9 cellular contexts compared by ENCODE assay signal in the genomic region with DNA sequence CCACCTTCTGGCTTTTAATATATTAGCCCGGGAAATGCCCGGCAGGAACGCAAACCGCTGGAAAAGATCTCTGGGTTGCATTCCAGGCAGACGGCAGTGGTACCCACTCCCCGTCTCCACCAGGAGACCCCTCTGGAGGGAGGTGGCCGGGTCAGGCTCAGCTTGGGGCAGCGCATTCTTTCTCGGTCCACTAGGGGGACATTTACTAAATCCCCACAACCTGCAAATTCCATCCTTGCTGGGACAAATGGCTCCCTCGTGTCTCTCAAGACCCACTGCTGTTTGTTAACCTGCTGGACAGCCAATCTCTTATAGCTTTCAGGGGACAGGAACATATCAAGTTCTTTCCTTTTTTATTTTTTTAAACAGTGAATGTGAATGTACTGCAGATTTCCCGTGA. TPM values are rescaled to one million over a fixed set of nuclear protein-coding genes. Genes with fewer than 3 reads are reported as not detected.
DNase-seq lines count a peak whose midpoint lies in the region; TF ChIP-seq lines count a peak whose summit lies in the region.
"Had no signal": no experiment of that assay in that cellular context is flagged by ENCODE, and none has a peak within 500 bp of the region (broad histone marks: within the 10 kb centered on the region; RNA-seq: fewer than 3 reads in every experiment).

No MANE protein-coding gene starts in this region.

- no peak overlapping the region for H3K27ac ChIP-seq in hepatocyte

- H3K9me3 Mint-ChIP-seq in T-helper 2 cell treated with Interferon-gamma antibody and Interleukin-4, amounts not matched to agents 5 μg/mL and 100 μg/mL, for 36 hours, result no peaks in the 10 kb centered on the region

- no peak overlapping the region for H3K4me2 ChIP-seq in hepatocyte

- no peaks in the 10 kb centered on the region for H4K20me1 ChIP-seq in hepatocyte (ENCODE audit: insufficient read depth, poor library complexity, severe bottlenecking)

- peak; percentile 34 for TF ChIP-seq CTCF in hepatocyte (IDR thresholded peaks at IDR 0.05; ENCODE audit: poor library complexity)

- peaks cover 32% of the 10 kb centered on the region for H3K4me1 Mint-ChIP-seq in T-helper 2 cell treated with Interferon-gamma antibody and Interleukin-4, amounts not matched to agents 5 μg/mL and 100 μg/mL, for 36 hours (ENCODE audit: low read depth)

- no peaks in the 10 kb centered on the region for H3K79me2 ChIP-seq in hepatocyte

- H3K27me3 ChIP-seq in hepatocyte, result no peaks in the 10 kb centered on the region

- no peak overlapping the region for H3K27ac Mint-ChIP-seq in T-helper 2 cell treated with Interferon-gamma antibody and Interleukin-4, amounts not matched to agents 5 μg/mL and 100 μg/mL, for 36 hours

- no peaks in the 10 kb centered on the region for H3K9me3 ChIP-seq in hepatocyte (ENCODE audit: low read depth)

- no peaks in the 10 kb centered on the region for H3K9me2 ChIP-seq in hepatocyte (replicated peaks; ENCODE audit: insufficient read depth)

- no peak overlapping the region for H3K4me3 ChIP-seq in hepatocyte

- H3K36me3 ChIP-seq in hepatocyte (replicated peaks; ENCODE audit: insufficient read depth, low read depth), result no peaks in the 10 kb centered on the region

- H3K4me3 Mint-ChIP-seq in T-helper 2 cell treated with Interferon-gamma antibody and Interleukin-4, amounts not matched to agents 5 μg/mL and 100 μg/mL, for 36 hours, result no peak overlapping the region

- DNase-seq in stimulated activated CD4-positive, alpha-beta T cell treated with anti-CD3 and anti-CD28 coated beads, Interleukin-15, amount 100 ng/mL, for 24 hours, result peak; percentile 30
- no peak for DNase-seq in stimulated activated CD4-positive, alpha-beta T cell treated with anti-CD3 and anti-CD28 coated beads, Interleukin-4, amount 100 ng/mL, for 4 hours
- peak; percentile 42 for DNase-seq in SK-MEL-5 (ENCODE audit: low read depth, low spot score)
- DNase-seq in hepatocyte (ENCODE audit: low spot score), result peak; percentile 26
- no peak for DNase-seq in T-helper 2 cell treated with Interferon-gamma antibody and Interleukin-4, amounts not matched to agents 5 μg/mL and 100 μg/mL, for 36 hours (ENCODE audit: low spot score)
- no peak for DNase-seq in COR-L47 (lab: John Stamatoyannopoulos, UW)
- no peak for DNase-seq in stimulated activated CD4-positive, alpha-beta T cell treated with anti-CD3 and anti-CD28 coated beads, Interleukin-1b, Interleukin-23, amount 100 ng/mL, for 48 hours
- no peak for DNase-seq in NCI-H2227 treated with DMSO at 0.1 percent for 48 hours (lab: John Stamatoyannopoulos, UW)
- DNase-seq: nucleus accumbens had no signal

- in situ Hi-C loops in SK-MEL-5 (cut with HindIII; ENCODE audit: low pct_unique_long_range_greater_than_20kb, low sequenced_read_pairs), result no loop called here

- WGBS in hepatocyte (ENCODE audit: low lambda C conversion rate, missing lambda C conversion rate), result 51% methylated on average over 11 of the region's 11 CpGs

- H3K4me1 ChIP-seq in hepatocyte (ENCODE audit: insufficient read depth), result no peaks in the 10 kb centered on the region

- peaks cover 7% of the 10 kb centered on the region for H3K27me3 Mint-ChIP-seq in T-helper 2 cell treated with Interferon-gamma antibody and Interleukin-4, amounts not matched to agents 5 μg/mL and 100 μg/mL, for 36 hours (ENCODE audit: low read depth)

- no peak overlapping the region for H2AFZ ChIP-seq in hepatocyte

- peaks cover 2% of the 10 kb centered on the region for H3K36me3 Mint-ChIP-seq in T-helper 2 cell treated with Interferon-gamma antibody and Interleukin-4, amounts not matched to agents 5 μg/mL and 100 μg/mL, for 36 hours (ENCODE audit: low read depth)

RNA-seq across cellular contexts. Expression of a gene that starts 45.8 kb away (rescaled TPM):
- total RNA-seq in SK-MEL-5 (2014; rRNA removed; shearing (Covaris generic)), result not detected in 2 replicates
- polyA plus RNA-seq in SK-MEL-5 (2015; cell fraction: cytosol; rRNA removed), result not detected in 2 replicates
- not detected in 2 replicates for polyA plus RNA-seq in SK-MEL-5 (2015; cell fraction: nucleus; rRNA removed)
- total RNA-seq in hepatocyte, result 5.3 and 10.9 TPM in 2 replicates
- 9.2 and 9.6 TPM in 2 replicates for polyA plus RNA-seq in hepatocyte

Comparison
In these comparisons a context has a peak if more than half of its experiments do, and no peak if none do; other contexts are left out.
1. DNase-seq: peak in stimulated activated CD4-positive, alpha-beta T cell treated with anti-CD3 and anti-CD28 coated beads, Interleukin-15, amount 100 ng/mL, for 24 hours (single experiment), SK-MEL-5 (single experiment) and hepatocyte (single experiment); none in stimulated activated CD4-positive, alpha-beta T cell treated with anti-CD3 and anti-CD28 coated beads, Interleukin-4, amount 100 ng/mL, for 4 hours (0 of 2), T-helper 2 cell treated with Interferon-gamma antibody and Interleukin-4, amounts not matched to agents 5 μg/mL and 100 μg/mL, for 36 hours (single experiment), COR-L47 (single experiment), stimulated activated CD4-positive, alpha-beta T cell treated with anti-CD3 and anti-CD28 coated beads, Interleukin-1b, Interleukin-23, amount 100 ng/mL, for 48 hours (single experiment) and NCI-H2227 treated with DMSO at 0.1 percent for 48 hours (single experiment).